8 cellular contexts compared by ENCODE assay signal in genomic region chrX:21838937-21839333, GRCh38. TPM values are rescaled to one million over a fixed set of nuclear protein-coding genes. Genes with fewer than 3 reads are reported as not detected.
DNase-seq lines count a peak whose midpoint lies in the region.

No MANE protein-coding gene starts in this region.

- no peaks in the 10 kb centered on the region for H3K27me3 ChIP-seq in stomach smooth muscle (ENCODE audit: control insufficient read depth in 1 of 2, insufficient read depth in 2 of 2, low read length in 2 of 2)

- H3K4me3 ChIP-seq in stomach smooth muscle (ENCODE audit: low read length in 2 of 2): peak overlapping the region; percentile 61 to 86

- peaks cover 7% of the 10 kb centered on the region for H3K36me3 Mint-ChIP-seq in activated CD4-positive, alpha-beta T cell treated with anti-CD3 and anti-CD28 coated beads, Interleukin-2, amount 10 ng/mL, durations not matched to agents 24 days and 14 days (ENCODE audit: low read depth)

- peak overlapping the region; percentile 84 for H3K27ac ChIP-seq in KOPT-K1 (ENCODE audit: low read depth, low read length, poor library complexity, severe bottlenecking)
- peak overlapping the region; percentile 58 for H3K27ac ChIP-seq in stomach smooth muscle (ENCODE audit: low read length)

- peak overlapping the region; percentile 93 for H3K4me3 Mint-ChIP-seq in activated CD4-positive, alpha-beta T cell treated with anti-CD3 and anti-CD28 coated beads, Interleukin-2, amount 10 ng/mL, durations not matched to agents 24 days and 14 days

- H3K4me1 ChIP-seq in stomach smooth muscle (ENCODE audit: control insufficient read depth, insufficient read depth, low read length): peaks cover 5% of the 10 kb centered on the region

- no peaks in the 10 kb centered on the region for H3K27me3 Mint-ChIP-seq in activated CD4-positive, alpha-beta T cell treated with anti-CD3 and anti-CD28 coated beads, Interleukin-2, amount 10 ng/mL, durations not matched to agents 24 days and 14 days

- no peaks in the 10 kb centered on the region for H3K9me3 Mint-ChIP-seq in activated CD4-positive, alpha-beta T cell treated with anti-CD3 and anti-CD28 coated beads, Interleukin-2, amount 10 ng/mL, durations not matched to agents 24 days and 14 days

- peak overlapping the region; percentile 96 for H3K27ac Mint-ChIP-seq in activated CD4-positive, alpha-beta T cell treated with anti-CD3 and anti-CD28 coated beads, Interleukin-2, amount 10 ng/mL, durations not matched to agents 24 days and 14 days

- peak overlapping the region; percentile 71 to 76 for H3K9ac ChIP-seq in stomach smooth muscle (ENCODE audit: low read length in 2 of 2)

- intact Hi-C loops in activated CD4-positive, alpha-beta T cell treated with anti-CD3 and anti-CD28 coated beads, Interleukin-2, amount 10 ng/mL, durations not matched to agents 24 days and 14 days (cut with micrococcal nuclease): loop anchor here (1.0 to 10.0 kb wide), 3 partner anchors 101 to 464 kb away; partner anchors contain the start of genes CNKSR2 and SMS

- no peak for DNase-seq in activated CD4-positive, alpha-beta T cell treated with anti-CD3 and anti-CD28 coated beads, Interleukin-2, amount 10 ng/mL, durations not matched to agents 24 days and 14 days
- DNase-seq in activated CD4-positive, alpha-beta T cell treated with anti-CD3 and anti-CD28 coated beads, Interleukin-2, amount 50 U/mL, for 1 hour: no peak
- DNase-seq in amniotic epithelial cell (ENCODE audit: low read depth) (peak; percentile 38), iris pigment epithelial cell (ENCODE audit: low read depth) (peak; percentile 32), DMS79 treated with DMSO at 0.1 percent for 48 hours (lab: John Stamatoyannopoulos, UW) (no peak), GM19240 (ENCODE audit: insufficient read length, low spot score) (no peak)

- peaks cover 9% of the 10 kb centered on the region for H3K4me1 Mint-ChIP-seq in activated CD4-positive, alpha-beta T cell treated with anti-CD3 and anti-CD28 coated beads, Interleukin-2, amount 10 ng/mL, durations not matched to agents 24 days and 14 days

- no peaks in the 10 kb centered on the region for H3K9me3 ChIP-seq in KOPT-K1 (ENCODE audit: insufficient read depth, low read length, poor library complexity, severe bottlenecking)
- no peaks in the 10 kb centered on the region for H3K9me3 ChIP-seq in stomach smooth muscle (ENCODE audit: control insufficient read depth in 2 of 2, low read length in 2 of 2)

- H3K36me3 ChIP-seq in KOPT-K1 (ENCODE audit: insufficient read depth, low read length): no peaks in the 10 kb centered on the region; the same call in 1 of the 2 replicates
- no peaks in the 10 kb centered on the region for H3K36me3 ChIP-seq in stomach smooth muscle (ENCODE audit: control insufficient read depth in 2 of 2, insufficient read depth in 2 of 2, low read length in 2 of 2)

RNA-seq across cellular contexts. Expression of gene MBTPS2, which starts 0.5 kb away (rescaled TPM):
- 10.0 and 11.3 TPM in 2 replicates for total RNA-seq in activated CD4-positive, alpha-beta T cell treated with anti-CD3 and anti-CD28 coated beads, Interleukin-2, amount 10 ng/mL, durations not matched to agents 24 days and 14 days

RNA-seq across cellular contexts. Expression of gene YY2, which starts 16.9 kb away (rescaled TPM):
- 1.4 and 2.2 TPM in 2 replicates for total RNA-seq in activated CD4-positive, alpha-beta T cell treated with anti-CD3 and anti-CD28 coated beads, Interleukin-2, amount 10 ng/mL, durations not matched to agents 24 days and 14 days

Comparison
In these comparisons a context has a peak if more than half of its experiments do, and no peak if none do; other contexts are left out.
1. DNase-seq: peak in amniotic epithelial cell (single experiment) and iris pigment epithelial cell (single experiment); none in activated CD4-positive, alpha-beta T cell treated with anti-CD3 and anti-CD28 coated beads, Interleukin-2, amount 10 ng/mL, durations not matched to agents 24 days and 14 days (single experiment), activated CD4-positive, alpha-beta T cell treated with anti-CD3 and anti-CD28 coated beads, Interleukin-2, amount 50 U/mL, for 1 hour (single experiment), DMS79 treated with DMSO at 0.1 percent for 48 hours (single experiment) and GM19240 (single experiment).